ENCODE assay signal across 6 cellular contexts in genomic region chr12:123947531-123947930, GRCh38. TPM values are rescaled to one million over a fixed set of nuclear protein-coding genes. Genes with fewer than 3 reads are reported as not detected.
A peak's percentile ranks its signal among the peaks of the same experiment; 100 is the strongest.
DNase-seq lines count a peak whose midpoint lies in the region; ATAC-seq, FAIRE-seq and TF ChIP-seq lines count a peak whose summit lies in the region.
"Not testable (repeated sequence)": the region's sequence is repeated elsewhere in the genome, so short reads cannot be mapped to it uniquely, and the experiment has no call there.

No MANE protein-coding gene starts in this region.

- H2AFZ ChIP-seq in K562 (ENCODE audit: low read depth, low read length), result not testable (repeated sequence)

- H3K4me1 ChIP-seq in K562 (replicated peaks in 1 of 2; ENCODE audit: control insufficient read depth in 2 of 2, insufficient read depth in 2 of 2, low read length in 2 of 2), result peaks cover 9 to 15% of the 10 kb centered on the region in 2 experiments; a peak in 4 of 5 replicates

- POLR2A ChIA-PET in K562 (lab: Yijun Ruan, JAX), result not testable (repeated sequence)

- H3K4me3 ChIP-seq in K562, result not testable (repeated sequence)

- not testable (repeated sequence) for H3K36me3 Mint-ChIP-seq in chondrocyte (ENCODE audit: low read depth)
- H3K36me3 Mint-ChIP-seq in glutamatergic neuron (ENCODE audit: unreplicated experiment) (peaks cover 18% of the 10 kb centered on the region), mesothelial cell of epicardium (peaks cover 26% of the 10 kb centered on the region), nephron progenitor cell (ENCODE audit: low read depth) (peaks cover 50% of the 10 kb centered on the region), progenitor cell of endocrine pancreas (ENCODE audit: insufficient read depth) (peaks cover 42% of the 10 kb centered on the region)

- TF ChIP-seq CTCF in K562 (IDR thresholded peaks at IDR 0.05 in 2 of 3, conservative IDR thresholded peaks at IDR 0.05 in 1 of 3; ENCODE audit: insufficient read depth in 2 of 3, low read depth in 1 of 3, low read length in 3 of 3); chondrocyte (IDR thresholded peaks at IDR 0.05); glutamatergic neuron (IDR thresholded peaks at IDR 0.05; ENCODE audit: partially characterized antibody, unreplicated experiment); mesothelial cell of epicardium (IDR thresholded peaks at IDR 0.05; ENCODE audit: unreplicated experiment); nephron progenitor cell (IDR thresholded peaks at IDR 0.05); progenitor cell of endocrine pancreas (IDR thresholded peaks at IDR 0.05; ENCODE audit: unreplicated experiment): not testable (repeated sequence)

- not testable (repeated sequence) for H3K9me1 ChIP-seq in K562 (ENCODE audit: control insufficient read depth, insufficient read depth, low read length)

- CTCF ChIA-PET in K562 (lab: Yijun Ruan, JAX; ENCODE audit: low intra/inter-chr PET ratio), result not testable (repeated sequence)

- peaks cover 22 to 31% of the 10 kb centered on the region in 2 experiments; a peak in 4 of 5 replicates for H3K27me3 ChIP-seq in K562 (ENCODE audit: control insufficient read depth in 2 of 2, insufficient read depth in 2 of 2, low read length in 2 of 2)

- not testable (repeated sequence) for TF ChIP-seq POLR2A in K562 (conservative IDR thresholded peaks at IDR 0.05)

- H3K27ac Mint-ChIP-seq in chondrocyte (ENCODE audit: unreplicated experiment) (peak overlapping the region; percentile 54), glutamatergic neuron (ENCODE audit: unreplicated experiment) (peak overlapping the region; percentile 100), mesothelial cell of epicardium (peak overlapping the region; percentile 39), nephron progenitor cell (peak overlapping the region; percentile 97), progenitor cell of endocrine pancreas (peak overlapping the region; percentile 7)

- H4K20me1 ChIP-seq in K562 (replicated peaks; ENCODE audit: control insufficient read depth, insufficient read depth, low read length), result not testable (repeated sequence)

- H3K79me2 ChIP-seq in K562 (ENCODE audit: control insufficient read depth, insufficient read depth, low read length), result not testable (repeated sequence)

- not testable (repeated sequence) for H3K27me3 Mint-ChIP-seq in chondrocyte (ENCODE audit: low read depth); mesothelial cell of epicardium (ENCODE audit: low read depth); nephron progenitor cell (ENCODE audit: low read depth, poor library complexity); progenitor cell of endocrine pancreas
- peaks cover 15% of the 10 kb centered on the region for H3K27me3 Mint-ChIP-seq in glutamatergic neuron (ENCODE audit: unreplicated experiment)

- WGBS in K562 (ENCODE audit: insufficient coverage, low coverage, missing lambda C conversion rate), result 71% methylated on average over 3 of the region's 7 CpGs

- H3K9me3 ChIP-seq in K562 (replicated peaks; ENCODE audit: control insufficient read depth, insufficient read depth, low read depth, low read length), result not testable (repeated sequence)

- H3K36me3 ChIP-seq in K562 (ENCODE audit: control insufficient read depth, insufficient read depth, low read length), result not testable (repeated sequence)

- not testable (repeated sequence) for H3K4me2 ChIP-seq in K562 (ENCODE audit: insufficient read depth, low read length)

- intact Hi-C loops in K562 (cut with micrococcal nuclease), result not testable (repeated sequence)

- not testable (repeated sequence) for DNase-seq in K562 (ENCODE audit: extremely low read depth in 1 of 4, low spot score in 3 of 4); chondrocyte (ENCODE audit: low spot score); glutamatergic neuron; mesothelial cell of epicardium (ENCODE audit: low spot score in 2 of 2, unreplicated experiment in 2 of 2); nephron progenitor cell; progenitor cell of endocrine pancreas (ENCODE audit: low spot score, unreplicated experiment)

- H3K4me3 Mint-ChIP-seq in chondrocyte (ENCODE audit: unreplicated experiment); mesothelial cell of epicardium; progenitor cell of endocrine pancreas (ENCODE audit: low read depth): not testable (repeated sequence)
- H3K4me3 Mint-ChIP-seq in glutamatergic neuron (ENCODE audit: unreplicated experiment) (peak overlapping the region; percentile 67), nephron progenitor cell (peak overlapping the region; percentile 44)

- peaks cover 61% of the 10 kb centered on the region for H3K4me1 Mint-ChIP-seq in chondrocyte (ENCODE audit: low read depth)
- peaks cover 50% of the 10 kb centered on the region for H3K4me1 Mint-ChIP-seq in glutamatergic neuron (ENCODE audit: low read depth, unreplicated experiment)
- not testable (repeated sequence) for H3K4me1 Mint-ChIP-seq in mesothelial cell of epicardium; progenitor cell of endocrine pancreas (ENCODE audit: low read depth)
- H3K4me1 Mint-ChIP-seq in nephron progenitor cell, result peaks cover 59% of the 10 kb centered on the region

- not testable (repeated sequence) for ATAC-seq in K562

- TF ChIP-seq EP300 in K562 (IDR thresholded peaks at IDR 0.05; ENCODE audit: low read length), result not testable (repeated sequence)

- in situ Hi-C loops in K562 (cut with MboI), result not testable (repeated sequence)

- not testable (repeated sequence) for FAIRE-seq in K562 (lab: Jason Lieb, UNC)

- H3K9ac ChIP-seq in K562 (ENCODE audit: insufficient read depth in 1 of 2, low read depth in 2 of 2, low read length in 2 of 2), result not testable (repeated sequence)

- H3K9me3 Mint-ChIP-seq in chondrocyte (ENCODE audit: low read depth); mesothelial cell of epicardium; progenitor cell of endocrine pancreas (ENCODE audit: low read depth): not testable (repeated sequence)
- H3K9me3 Mint-ChIP-seq in glutamatergic neuron (ENCODE audit: unreplicated experiment) (peaks cover 15% of the 10 kb centered on the region), nephron progenitor cell (peaks cover 12% of the 10 kb centered on the region)

- not testable (repeated sequence) for H3K27ac ChIP-seq in K562 (ENCODE audit: extremely low read depth, low read depth, low read length)

- not testable (repeated sequence) for BruUV-seq in K562 (replicated peaks; lab: Mats Ljungman, UMichigan)

- not testable (repeated sequence) for TF ChIP-seq RAD21 in K562 (CRISPR knock-in tag; conservative IDR thresholded peaks at IDR 0.05 in 1 of 2, IDR thresholded peaks at IDR 0.05 in 1 of 2)

RNA-seq across cellular contexts. Expression of gene CCDC92, which starts 25.1 kb away (rescaled TPM):
- 5.4 and 7.1 TPM in 2 replicates for total RNA-seq in K562 (2011; cell fraction: chromatin; rRNA removed; ENCODE audit: low replicate concordance)
- total RNA-seq in K562 (2011; cell fraction: nucleolus; rRNA removed), result 4.5 and 5.0 TPM in 2 replicates
- 4.6 and 7.2 TPM in 2 replicates for total RNA-seq in K562 (2011; cell fraction: nucleoplasm; rRNA removed)
- total RNA-seq in K562 (2014; rRNA removed), result 1.4 TPM in 2 replicates
- 1.3 and 1.7 TPM in 2 replicates for total RNA-seq in K562 (2014; rRNA removed; fragmentation: Illumina TruSeq; extraction: Trizol)
- 1.5 and 2.1 TPM in 2 replicates for total RNA-seq in K562 (2015; rRNA removed; fragmentation: Illumina TruSeq; extraction: Trizol)
- 4.0 and 5.9 TPM in 2 replicates for total RNA-seq in K562 (2021)
- polyA plus RNA-seq in K562 (2011; rRNA removed), result 2.6 and 6.8 TPM in 2 replicates
- 2.4 and 6.8 TPM in 2 replicates for polyA plus RNA-seq in K562 (2011; cell fraction: cytosol; rRNA removed)
- 6.6 and 11.3 TPM in 2 replicates for polyA plus RNA-seq in K562 (2011; cell fraction: nucleus; rRNA removed)
- polyA plus RNA-seq in K562 (2012), result 4.0 and 11.0 TPM in 2 replicates
- polyA plus RNA-seq in K562 (2014; fragmentation: Illumina TruSeq; extraction: Trizol), result 2.6 and 3.6 TPM in 2 replicates
- polyA plus RNA-seq in K562 (2014; fragmentation: Nextera tagmentation; extraction: Ambion mirVana), result under 1 TPM; 0.27 to 0.30 TPM
- 3.1 and 3.4 TPM in 2 replicates for polyA plus RNA-seq in K562 (2014; rRNA removed)
- 2.2 and 3.6 TPM in 2 replicates for polyA minus RNA-seq in K562 (2011; rRNA and poly(A)+ RNA removed)
- polyA minus RNA-seq in K562 (2011; cell fraction: cytosol; rRNA and poly(A)+ RNA removed), result 2.2 and 5.6 TPM in 2 replicates
- 3.8 and 8.9 TPM in 2 replicates for polyA minus RNA-seq in K562 (2011; cell fraction: nucleus; rRNA and poly(A)+ RNA removed)
- 63.0 to 74.7 TPM (median 68.8 TPM) in 3 replicates for total RNA-seq in chondrocyte
- 96.2 TPM for total RNA-seq in glutamatergic neuron (ENCODE audit: unreplicated experiment)
- 51.9 to 55.1 TPM (median 52.4 TPM) in 3 replicates for total RNA-seq in mesothelial cell of epicardium
- 57.0 and 59.1 TPM in 2 replicates for total RNA-seq in progenitor cell of endocrine pancreas

RNA-seq across cellular contexts. Expression of gene ZNF664, which starts 25.5 kb away (rescaled TPM):
- 30.4 and 40.8 TPM in 2 replicates for total RNA-seq in K562 (2011; cell fraction: chromatin; rRNA removed; ENCODE audit: low replicate concordance)
- 22.5 and 24.2 TPM in 2 replicates for total RNA-seq in K562 (2011; cell fraction: nucleolus; rRNA removed)
- total RNA-seq in K562 (2011; cell fraction: nucleoplasm; rRNA removed), result 37.6 and 62.4 TPM in 2 replicates
- total RNA-seq in K562 (2014; rRNA removed) (31.1 and 34.5 TPM in 2 replicates), K562 (2014; rRNA removed; fragmentation: Illumina TruSeq; extraction: Trizol) (69.9 and 73.6 TPM in 2 replicates), K562 (2015; rRNA removed; fragmentation: Illumina TruSeq; extraction: Trizol) (59.6 and 63.6 TPM in 2 replicates), K562 (2021) (75.5 and 82.5 TPM in 2 replicates), chondrocyte (86.7 to 99.8 TPM (median 88.0 TPM) in 3 replicates), glutamatergic neuron (ENCODE audit: unreplicated experiment) (310 TPM), mesothelial cell of epicardium (112 to 122 TPM (median 116 TPM) in 3 replicates), progenitor cell of endocrine pancreas (197 and 198 TPM in 2 replicates)
- polyA plus RNA-seq in K562 (2011; rRNA removed) (64.8 and 90.3 TPM in 2 replicates), K562 (2014; fragmentation: Illumina TruSeq; extraction: Trizol) (78.3 and 101 TPM in 2 replicates), K562 (2014; fragmentation: Nextera tagmentation; extraction: Ambion mirVana) (1 to 10 TPM; 3.3 to 6.3 TPM), K562 (2014; rRNA removed) (59.1 and 59.4 TPM in 2 replicates)
- 29.8 and 49.5 TPM in 2 replicates for polyA plus RNA-seq in K562 (2011; cell fraction: cytosol; rRNA removed)
- 44.5 and 52.5 TPM in 2 replicates for polyA plus RNA-seq in K562 (2011; cell fraction: nucleus; rRNA removed)
- 48.0 and 52.7 TPM in 2 replicates for polyA plus RNA-seq in K562 (2012)
- 46.6 and 47.8 TPM in 2 replicates for polyA minus RNA-seq in K562 (2011; rRNA and poly(A)+ RNA removed)
- polyA minus RNA-seq in K562 (2011; cell fraction: cytosol; rRNA and poly(A)+ RNA removed), result 26.5 and 29.5 TPM in 2 replicates
- polyA minus RNA-seq in K562 (2011; cell fraction: nucleus; rRNA and poly(A)+ RNA removed), result 28.0 and 52.0 TPM in 2 replicates

Comparison
In these comparisons a context has a peak if more than half of its experiments do, and no peak if none do; other contexts are left out.
1. H3K27ac Mint-ChIP-seq: peak in every context shown above with its lines; median percentile 100 in glutamatergic neuron; 97 in nephron progenitor cell; 54 in chondrocyte; 39 in mesothelial cell of epicardium; 7 in progenitor cell of endocrine pancreas.